9 cellular contexts compared by ENCODE assay signal in the genomic region with DNA sequence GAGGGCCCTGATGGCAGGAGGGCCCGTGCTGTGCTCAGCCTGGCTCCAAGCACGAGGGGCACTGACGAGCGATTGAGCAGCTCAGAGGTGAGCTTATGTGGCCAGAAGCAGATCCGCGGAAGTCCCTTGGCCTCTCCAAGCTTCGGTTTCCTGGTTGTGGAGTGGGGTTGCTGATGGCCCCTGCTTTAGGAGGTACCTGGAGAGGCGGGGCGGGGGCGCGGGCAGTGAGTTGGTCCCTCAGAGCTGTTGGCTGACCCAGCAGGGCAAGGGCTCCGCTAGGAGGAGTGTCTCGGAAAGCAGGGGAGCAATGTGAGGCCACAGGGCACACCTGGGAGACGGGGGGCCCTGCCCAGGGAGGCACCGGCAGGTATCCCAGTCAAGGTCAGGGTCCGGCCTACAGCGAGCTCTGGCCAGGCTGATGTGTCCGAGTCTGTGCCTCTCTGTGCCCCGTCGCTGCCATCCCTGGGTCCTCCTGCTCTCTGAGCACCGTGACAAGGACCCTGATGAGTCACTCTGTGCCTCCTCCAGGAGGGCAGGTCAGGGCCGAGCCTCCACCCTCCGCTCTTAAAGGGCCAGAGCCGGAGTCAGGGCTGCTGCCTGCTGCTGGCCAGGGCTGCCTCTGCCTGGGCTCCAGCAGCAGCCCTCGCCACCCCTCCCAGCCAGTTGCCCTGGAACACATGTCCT. TPM values are rescaled to one million over a fixed set of nuclear protein-coding genes. Genes with fewer than 3 reads are reported as not detected.
DNase-seq lines count a peak whose midpoint lies in the region; ATAC-seq lines count a peak whose summit lies in the region.
"Had no signal": no experiment of that assay in that cellular context is flagged by ENCODE, and none has a peak within 500 bp of the region (broad histone marks: within the 10 kb centered on the region; RNA-seq: fewer than 3 reads in every experiment).

No MANE protein-coding gene starts in this region.

- no peaks in the 10 kb centered on the region for H3K9me3 Mint-ChIP-seq in T-cell

- peaks cover 88% of the 10 kb centered on the region for H3K4me1 ChIP-seq in muscle layer of colon (ENCODE audit: insufficient read depth, low read length)

- H3K36me3 Mint-ChIP-seq in T-cell: no peaks in the 10 kb centered on the region

- H3K4me3 Mint-ChIP-seq in T-cell: no peak overlapping the region

- peaks cover 0 to 8% (median 0%) of the 10 kb centered on the region in 3 donors for H3K4me1 Mint-ChIP-seq in T-cell

- ATAC-seq in HG02623 (IDR thresholded peaks at IDR 0.05; ENCODE audit: unreplicated experiment) (no peak), T-cell (replicated peaks in 1 of 4) (no peak), GM19035 (IDR thresholded peaks at IDR 0.05; ENCODE audit: unreplicated experiment) (no peak)

- POLR2A ChIA-PET in T-cell (lab: Charles Lee): no interaction called here

- no peaks in the 10 kb centered on the region for H3K36me3 ChIP-seq in muscle layer of colon (ENCODE audit: insufficient read depth, low read length)

- DNase-seq in ELF-1 (ENCODE audit: low read depth, low spot score) (peak; percentile 83), NCI-H460 (ENCODE audit: extremely low read depth, low read depth) (peak; percentile 68), ecto neural progenitor cell (ENCODE audit: low spot score) (peak; percentile 72), posterior cingulate gyrus (no peak), T-cell (no peak)

- H3K9me3 ChIP-seq in muscle layer of colon (ENCODE audit: low read length): no peaks in the 10 kb centered on the region

- H3K4me3 ChIP-seq in muscle layer of colon (ENCODE audit: low read depth in 1 of 2, low read length in 2 of 2): peak overlapping the region; percentile 31 to 57

- H3K27me3 Mint-ChIP-seq in T-cell: no peaks in the 10 kb centered on the region

- H3K27ac ChIP-seq in muscle layer of colon (ENCODE audit: low read depth, low read length): peak overlapping the region; percentile 95
- H3K27ac ChIP-seq: epithelial cell of prostate had no signal

- intact Hi-C loops in posterior cingulate gyrus (cut with DNase I): no loop called here

- no peak overlapping the region for H3K27ac Mint-ChIP-seq in T-cell

- H3K9ac ChIP-seq in muscle layer of colon (ENCODE audit: low read length): peak overlapping the region; percentile 88

- H3K27me3 ChIP-seq in muscle layer of colon (ENCODE audit: control insufficient read depth in 1 of 2, insufficient read depth in 2 of 2, low read length in 2 of 2): no peaks in the 10 kb centered on the region

- CTCF ChIA-PET in T-cell (lab: Charles Lee): no interaction called here

RNA-seq across cellular contexts. Expression of a gene that starts 14.8 kb away (rescaled TPM):
- total RNA-seq in NCI-H460 (2014; rRNA removed; shearing (Covaris generic)): 42.3 and 42.6 TPM in 2 replicates
- 32.8 and 39.3 TPM in 2 replicates for polyA plus RNA-seq in NCI-H460 (2014; cell fraction: nucleus; rRNA removed)
- under 1 TPM in 4 of 5 donors, not detected in 1; 0.20 to 0.82 (median 0.46) TPM for total RNA-seq in T-cell

Comparison
In these comparisons a context has a peak if more than half of its experiments do, and no peak if none do; other contexts are left out.
1. DNase-seq: peak in ELF-1 (single experiment), NCI-H460 (single experiment) and ecto neural progenitor cell (single experiment); none in posterior cingulate gyrus (0 of 10) and T-cell (0 of 34).
2. RNA of a gene that starts 14.8 kb away (total RNA-seq): 42.3 to 42.6 TPM in NCI-H460; 0.20 to 0.82 TPM in T-cell; every median in the first group is over 10 times any median in the second.